22 cellular contexts compared by ENCODE assay signal in the genomic region with DNA sequence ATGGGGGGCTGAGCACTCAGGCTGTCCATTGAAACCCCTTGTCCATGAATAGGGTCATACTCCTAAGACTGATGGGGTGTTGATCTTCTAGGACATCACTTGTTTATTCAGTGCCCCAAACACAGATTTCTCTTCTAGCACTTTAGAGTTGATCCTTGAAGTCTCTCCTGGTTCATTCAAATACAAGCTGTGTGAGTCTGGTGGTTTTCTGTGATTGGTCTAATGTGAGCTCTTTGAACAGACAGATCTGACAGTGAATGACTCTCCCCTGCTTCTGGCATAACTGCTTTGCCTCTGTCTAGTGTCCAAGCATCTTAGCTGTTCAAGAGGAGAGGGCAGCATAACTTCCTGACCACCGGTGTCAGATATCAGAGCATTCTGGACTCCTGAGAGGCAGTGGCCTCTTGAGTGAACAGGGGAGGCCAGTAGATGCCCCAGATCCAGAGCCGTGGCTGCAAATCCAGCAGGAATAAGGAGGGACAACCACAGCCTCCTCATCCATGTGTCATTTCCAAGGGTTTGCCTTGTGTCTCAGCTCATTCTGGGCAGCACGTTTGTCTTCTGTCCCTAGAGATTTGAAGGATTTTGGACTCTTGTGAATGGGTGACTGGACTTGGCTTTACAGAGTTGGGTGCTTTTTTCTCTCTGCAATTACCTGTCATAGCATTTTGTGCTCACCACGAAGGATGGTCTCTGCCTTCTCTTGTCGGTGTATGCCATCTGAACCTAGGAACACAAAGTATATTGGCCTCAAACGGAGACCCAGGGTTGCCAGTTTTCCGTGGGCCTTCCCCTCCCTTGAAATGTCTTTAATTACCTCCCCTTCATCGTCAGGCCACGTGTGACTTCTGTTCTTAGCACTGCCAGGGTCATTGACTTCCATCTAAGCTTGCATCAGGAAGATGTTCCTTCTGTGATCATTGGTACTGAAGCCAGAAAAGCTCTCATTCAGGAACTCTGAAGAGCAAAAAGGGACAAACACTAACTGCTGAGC. TPM values are rescaled to one million over a fixed set of nuclear protein-coding genes. Genes with fewer than 3 reads are reported as not detected.
DNase-seq lines count a peak whose midpoint lies in the region; ATAC-seq, FAIRE-seq and TF ChIP-seq lines count a peak whose summit lies in the region.
"Had no signal": no experiment of that assay in that cellular context is flagged by ENCODE, and none has a peak within 500 bp of the region (broad histone marks: within the 10 kb centered on the region; RNA-seq: fewer than 3 reads in every experiment).

No MANE protein-coding gene starts in this region.

- no peak for ATAC-seq in mucosa of descending colon
- ATAC-seq: activated CD8-positive, alpha-beta T cell treated with anti-CD3 and anti-CD28 coated beads for 36 hours; heart left ventricle had no signal

- intact Hi-C loops in mucosa of descending colon (cut with DNase I, micrococcal nuclease): no loop called here

- no peaks in the 10 kb centered on the region for H3K79me2 ChIP-seq in osteoblast (ENCODE audit: insufficient read depth, low read length)

- H3K36me3 ChIP-seq in osteoblast (ENCODE audit: insufficient read depth, low read length) (peaks cover 37% of the 10 kb centered on the region), mucosa of descending colon (ENCODE audit: low read depth) (peaks cover 26% of the 10 kb centered on the region)

- DNase-seq in EH (ENCODE audit: low read depth) (peak; percentile 20), HTR-8/SVneo (ENCODE audit: insufficient read length, low spot score) (peak; percentile 59), cerebellum (ENCODE audit: low spot score) (peak; percentile 12), osteoblast (ENCODE audit: insufficient read length, low spot score, missing footprints) (peak; percentile 83), NCI-H1694 treated with DMSO at 0.1 percent for 48 hours (lab: John Stamatoyannopoulos, UW) (no peak), mucosa of descending colon (no peak), DMS153 (lab: John Stamatoyannopoulos, UW) (no peak), UCSD-AML1 (lab: John Stamatoyannopoulos, UW; ENCODE audit: unreplicated experiment) (no peak)
- DNase-seq: activated CD8-positive, alpha-beta T cell treated with anti-CD3 and anti-CD28 coated beads for 36 hours; activated naive CD8-positive, alpha-beta T cell treated with anti-CD3 and anti-CD28 coated beads, Interleukin-2, amount 10 ng/mL, durations not matched to agents 7 days and 5 days; AML-193; central memory CD4-positive, alpha-beta T cell; effector CD4-positive, alpha-beta T cell; esophagus squamous epithelium; heart left ventricle; MM.1S; naive B cell; NCI-H187; stimulated activated CD8-positive, alpha-beta memory T cell treated with anti-CD3 and anti-CD28 coated beads, Interleukin-4, amount 100 ng/mL, for 48 hours; substantia nigra had no signal

- H3K27me3 ChIP-seq in osteoblast (ENCODE audit: insufficient read depth, low read length): no peaks in the 10 kb centered on the region
- H3K27me3 ChIP-seq: esophagus squamous epithelium, heart left ventricle had no signal

- no peak overlapping the region for H2AFZ ChIP-seq in osteoblast (ENCODE audit: low read length)

- H3K4me1 ChIP-seq in osteoblast (ENCODE audit: insufficient read depth, low read length) (peaks cover 8% of the 10 kb centered on the region), mucosa of descending colon (ENCODE audit: low read depth) (peaks cover 5% of the 10 kb centered on the region)
- H3K4me1 ChIP-seq: heart left ventricle had no signal

- H3K9me3 ChIP-seq in osteoblast (ENCODE audit: low read depth, low read length) (no peaks in the 10 kb centered on the region), mucosa of descending colon (no peaks in the 10 kb centered on the region)
- H3K9me3 ChIP-seq: esophagus squamous epithelium, heart left ventricle had no signal

- FAIRE-seq in HTR-8/SVneo (lab: Jason Lieb, UNC): peak; percentile 92

- H3K4me3 ChIP-seq in osteoblast (ENCODE audit: insufficient read depth, low read length) (no peak overlapping the region), mucosa of descending colon (no peak overlapping the region)
- H3K4me3 ChIP-seq: esophagus squamous epithelium, heart left ventricle, lung, smooth muscle cell had no signal

- no peak overlapping the region for H3K4me2 ChIP-seq in osteoblast (ENCODE audit: insufficient read depth, low read length)
- H3K4me2 ChIP-seq: smooth muscle cell had no signal

- peaks cover 2% of the 10 kb centered on the region for H4K20me1 ChIP-seq in osteoblast (ENCODE audit: insufficient read depth, low read length)

- TF ChIP-seq CTCF in osteoblast (IDR thresholded peaks at IDR 0.05; ENCODE audit: extremely low read depth, low read depth, low read length) (no peak), mucosa of descending colon (IDR thresholded peaks at IDR 0.05) (no peak)

- H3K27ac ChIP-seq in osteoblast (ENCODE audit: low read depth, low read length): no peak overlapping the region
- H3K27ac ChIP-seq: esophagus squamous epithelium, heart left ventricle had no signal

RNA-seq across cellular contexts. Expression of gene CLEC18C, which starts 13.9 kb away (rescaled TPM):
- total RNA-seq in cerebellum (2.3 TPM), osteoblast (0.29 and 0.36 TPM in 2 replicates), mucosa of descending colon (under 1 TPM; 0.61 to 0.87 (median 0.70) TPM)
- total RNA-seq: activated CD8-positive, alpha-beta T cell treated with anti-CD3 and anti-CD28 coated beads for 36 hours had no signal

RNA-seq across cellular contexts. Expression of gene PDPR, which starts 45.5 kb away (rescaled TPM):
- total RNA-seq in cerebellum (22.0 TPM), osteoblast (23.2 and 34.2 TPM in 2 replicates), mucosa of descending colon (10 to 100 TPM; 21.0 to 43.6 (median 31.0) TPM)

Comparison
In these comparisons a context has a peak if more than half of its experiments do, and no peak if none do; other contexts are left out.
1. DNase-seq: peak in EH (single experiment), HTR-8/SVneo (single experiment), cerebellum (single experiment) and osteoblast (single experiment); none in NCI-H1694 treated with DMSO at 0.1 percent for 48 hours (single experiment), mucosa of descending colon (0 of 3), DMS153 (single experiment) and UCSD-AML1 (single experiment).